ENCODE assay signal across 12 cellular contexts in genomic region chr11:129828301-129828836, GRCh38.
DNase-seq lines count a peak whose midpoint lies in the region; ATAC-seq and TF ChIP-seq lines count a peak whose summit lies in the region.
"Had no signal": no experiment of that assay in that cellular context is flagged by ENCODE, and none has a peak within 500 bp of the region (broad histone marks: within the 10 kb centered on the region; RNA-seq: fewer than 3 reads in every experiment).

No MANE protein-coding gene starts in this region.

- no peak overlapping the region for H3K4me3 ChIP-seq in fibroblast of pulmonary artery (replicated peaks; ENCODE audit: low read depth, low read length)

- H3K4me3 Mint-ChIP-seq in stimulated activated memory B cell treated with anti-CD40 and anti-IgM and Interleukin-4, amounts not matched to agents 10 μg/mL and 1 μg/mL and 100 μg/mL, for 72 hours = no peak overlapping the region
- H3K4me3 Mint-ChIP-seq: activated CD8-positive, alpha-beta memory T cell treated with anti-CD3 and anti-CD28 coated beads, Interleukin-2, amount 10 ng/mL, durations not matched to agents 7 days and 5 days; memory B cell had no signal

- H3K4me1 Mint-ChIP-seq in stimulated activated memory B cell treated with anti-CD40 and anti-IgM and Interleukin-4, amounts not matched to agents 10 μg/mL and 1 μg/mL and 100 μg/mL, for 72 hours = no peaks in the 10 kb centered on the region
- H3K4me1 Mint-ChIP-seq: activated CD8-positive, alpha-beta memory T cell treated with anti-CD3 and anti-CD28 coated beads, Interleukin-2, amount 10 ng/mL, durations not matched to agents 7 days and 5 days; memory B cell had no signal

- peaks cover 8% of the 10 kb centered on the region for H3K27me3 Mint-ChIP-seq in stimulated activated memory B cell treated with anti-CD40 and anti-IgM and Interleukin-4, amounts not matched to agents 10 μg/mL and 1 μg/mL and 100 μg/mL, for 72 hours

- DNase-seq in HPDE6-E6E7 (ENCODE audit: extremely low spot score) (peak; percentile 10), NCI-H774 (lab: John Stamatoyannopoulos, UW) (peak; percentile 85), fibroblast of pulmonary artery (ENCODE audit: low read depth) (peak; percentile 38), AML-193 (lab: John Stamatoyannopoulos, UW) (no peak)
- DNase-seq: activated CD8-positive, alpha-beta memory T cell treated with anti-CD3 and anti-CD28 coated beads, Interleukin-2, amount 10 ng/mL, durations not matched to agents 7 days and 5 days; NCI-H187 treated with DMSO at 0.1 percent for 48 hours; T-helper 1 cell had no signal

- peak; percentile 31 for ATAC-seq in stimulated activated memory B cell treated with anti-CD40 and anti-IgM and Interleukin-4, amounts not matched to agents 10 μg/mL and 1 μg/mL and 100 μg/mL, for 72 hours
- ATAC-seq in GM18520 (IDR thresholded peaks at IDR 0.05; ENCODE audit: unreplicated experiment) = no peak
- ATAC-seq in GM18870 (IDR thresholded peaks at IDR 0.05; ENCODE audit: unreplicated experiment) = no peak
- no peak for ATAC-seq in GM21360 (IDR thresholded peaks at IDR 0.05; ENCODE audit: unreplicated experiment)
- ATAC-seq: activated CD8-positive, alpha-beta memory T cell treated with anti-CD3 and anti-CD28 coated beads, Interleukin-2, amount 10 ng/mL, durations not matched to agents 7 days and 5 days had no signal

- TF ChIP-seq CTCF in fibroblast of pulmonary artery (IDR thresholded peaks at IDR 0.05; ENCODE audit: low read length, missing control alignments) = no peak

- no peaks in the 10 kb centered on the region for H3K9me3 Mint-ChIP-seq in stimulated activated memory B cell treated with anti-CD40 and anti-IgM and Interleukin-4, amounts not matched to agents 10 μg/mL and 1 μg/mL and 100 μg/mL, for 72 hours

- no peak overlapping the region for H3K27ac Mint-ChIP-seq in stimulated activated memory B cell treated with anti-CD40 and anti-IgM and Interleukin-4, amounts not matched to agents 10 μg/mL and 1 μg/mL and 100 μg/mL, for 72 hours
- H3K27ac Mint-ChIP-seq: activated CD8-positive, alpha-beta memory T cell treated with anti-CD3 and anti-CD28 coated beads, Interleukin-2, amount 10 ng/mL, durations not matched to agents 7 days and 5 days; memory B cell had no signal

- no peaks in the 10 kb centered on the region for H3K36me3 Mint-ChIP-seq in stimulated activated memory B cell treated with anti-CD40 and anti-IgM and Interleukin-4, amounts not matched to agents 10 μg/mL and 1 μg/mL and 100 μg/mL, for 72 hours
- H3K36me3 Mint-ChIP-seq: activated CD8-positive, alpha-beta memory T cell treated with anti-CD3 and anti-CD28 coated beads, Interleukin-2, amount 10 ng/mL, durations not matched to agents 7 days and 5 days; memory B cell had no signal

Comparison
In these comparisons a context has a peak if more than half of its experiments do, and no peak if none do; other contexts are left out.
1. DNase-seq: peak in HPDE6-E6E7 (single experiment), NCI-H774 (single experiment) and fibroblast of pulmonary artery (single experiment); none in AML-193 (0 of 2).